ENCODE assay signal across 24 cellular contexts in the genomic region with DNA sequence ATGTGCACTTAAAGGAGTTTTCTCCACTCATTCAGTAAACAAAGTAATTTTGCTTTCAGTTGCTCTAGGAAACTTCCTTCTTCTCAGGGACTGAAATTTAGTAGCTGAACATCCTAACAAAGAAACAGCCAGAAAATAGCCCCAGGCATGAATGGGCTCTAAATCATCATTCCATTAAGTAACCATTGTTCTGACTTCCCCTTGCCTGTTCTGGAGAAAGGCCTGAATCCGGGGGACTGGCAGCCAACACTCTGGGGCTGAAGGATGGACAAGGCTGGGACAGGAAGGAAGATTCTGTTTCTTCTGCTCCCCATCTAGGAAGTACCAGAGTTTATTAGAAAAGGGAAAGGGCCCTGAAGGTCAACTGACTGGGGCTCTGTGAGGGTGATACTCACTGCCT.
"Had no signal": no experiment of that assay in that cellular context is flagged by ENCODE, and none has a peak within 500 bp of the region (broad histone marks: within the 10 kb centered on the region; RNA-seq: fewer than 3 reads in every experiment).

No MANE protein-coding gene starts in this region.

- H3K4me3 ChIP-seq: coronary artery, lower lobe of right lung, neural progenitor cell, sigmoid colon, testis, vagina had no signal

- H3K4me3 Mint-ChIP-seq: activated CD4-positive, alpha-beta memory T cell treated with anti-CD3 and anti-CD28 coated beads for 36 hours; activated naive CD8-positive, alpha-beta T cell treated with anti-CD3 and anti-CD28 coated beads for 36 hours; naive thymus-derived CD4-positive, alpha-beta T cell; neural progenitor cell; stimulated activated naive B cell treated with anti-CD40 and anti-IgM and Interleukin-4, amounts not matched to agents 10 μg/mL and 1 μg/mL and 100 μg/mL, for 72 hours; type B pancreatic cell had no signal

- H3K27ac Mint-ChIP-seq: activated CD4-positive, alpha-beta memory T cell treated with anti-CD3 and anti-CD28 coated beads for 36 hours; activated naive CD8-positive, alpha-beta T cell treated with anti-CD3 and anti-CD28 coated beads for 36 hours; naive thymus-derived CD4-positive, alpha-beta T cell; neural progenitor cell; progenitor cell of endocrine pancreas; stimulated activated naive B cell treated with anti-CD40 and anti-IgM and Interleukin-4, amounts not matched to agents 10 μg/mL and 1 μg/mL and 100 μg/mL, for 72 hours; type B pancreatic cell had no signal

- H3K4me1 Mint-ChIP-seq: activated naive CD8-positive, alpha-beta T cell treated with anti-CD3 and anti-CD28 coated beads for 36 hours; naive thymus-derived CD4-positive, alpha-beta T cell; neural progenitor cell; stimulated activated naive B cell treated with anti-CD40 and anti-IgM and Interleukin-4, amounts not matched to agents 10 μg/mL and 1 μg/mL and 100 μg/mL, for 72 hours had no signal

- H3K36me3 Mint-ChIP-seq: activated CD4-positive, alpha-beta memory T cell treated with anti-CD3 and anti-CD28 coated beads for 36 hours; activated naive CD8-positive, alpha-beta T cell treated with anti-CD3 and anti-CD28 coated beads for 36 hours; naive thymus-derived CD4-positive, alpha-beta T cell; neural progenitor cell; stimulated activated naive B cell treated with anti-CD40 and anti-IgM and Interleukin-4, amounts not matched to agents 10 μg/mL and 1 μg/mL and 100 μg/mL, for 72 hours; type B pancreatic cell had no signal

- H3K9me3 Mint-ChIP-seq: activated CD4-positive, alpha-beta memory T cell treated with anti-CD3 and anti-CD28 coated beads for 36 hours; activated naive CD8-positive, alpha-beta T cell treated with anti-CD3 and anti-CD28 coated beads for 36 hours; naive thymus-derived CD4-positive, alpha-beta T cell; neural progenitor cell; type B pancreatic cell had no signal

- ATAC-seq: left lobe of liver; lower lobe of right lung; naive thymus-derived CD4-positive, alpha-beta T cell; stimulated activated naive B cell treated with anti-CD40 and anti-IgM and Interleukin-4, amounts not matched to agents 10 μg/mL and 1 μg/mL and 100 μg/mL, for 72 hours had no signal

- H3K9me3 ChIP-seq: lower lobe of right lung, sigmoid colon, testis, vagina had no signal

- DNase-seq: activated CD4-positive, alpha-beta memory T cell treated with anti-CD3 and anti-CD28 coated beads for 36 hours; activated CD4-positive, alpha-beta T cell treated with anti-CD3 and anti-CD28 coated beads for 48 hours; activated CD4-positive, CD25-positive, alpha-beta regulatory T cell; activated naive CD4-positive, alpha-beta T cell treated with Interleukin-2 at 50 U/mL for 16 hours; activated naive CD8-positive, alpha-beta T cell treated with anti-CD3 and anti-CD28 coated beads for 36 hours; activated T-cell treated with anti-CD3 and anti-CD28 coated beads, Interleukin-2, amount 50 U/mL, for 48 hours; cerebellar nuclear complex; erythroblast; kidney; lower lobe of right lung; naive thymus-derived CD4-positive, alpha-beta T cell; retina; sigmoid colon; stimulated activated CD4-positive, alpha-beta T cell treated with anti-CD3 and anti-CD28 coated beads, Interleukin-2, amount 100 ng/mL, for 48 hours; stimulated activated CD8-positive, alpha-beta memory T cell treated with anti-CD3 and anti-CD28 coated beads, Interleukin-4, amount 100 ng/mL, for 48 hours; stimulated activated naive B cell treated with anti-CD40 and anti-IgM and Interleukin-4, amounts not matched to agents 10 μg/mL and 1 μg/mL and 100 μg/mL, for 72 hours; testis had no signal

- H3K36me3 ChIP-seq: lower lobe of right lung, neural progenitor cell, sigmoid colon, vagina had no signal

- H3K27me3 Mint-ChIP-seq: activated CD4-positive, alpha-beta memory T cell treated with anti-CD3 and anti-CD28 coated beads for 36 hours; activated naive CD8-positive, alpha-beta T cell treated with anti-CD3 and anti-CD28 coated beads for 36 hours; stimulated activated naive B cell treated with anti-CD40 and anti-IgM and Interleukin-4, amounts not matched to agents 10 μg/mL and 1 μg/mL and 100 μg/mL, for 72 hours had no signal

- H3K27ac ChIP-seq: coronary artery, lower lobe of right lung, neural progenitor cell, sigmoid colon, testis, vagina had no signal

- H3K27me3 ChIP-seq: neural progenitor cell, sigmoid colon, testis, vagina had no signal

- H3K4me1 ChIP-seq: lower lobe of right lung, sigmoid colon, testis, vagina had no signal

- FAIRE-seq: astrocyte, kidney had no signal
